Comparison of ENCODE assay signal across 9 cellular contexts in genomic region chr19:46903458-46903857, GRCh38. TPM values are rescaled to one million over a fixed set of nuclear protein-coding genes. Genes with fewer than 3 reads are reported as not detected.
A peak's percentile ranks its signal among the peaks of the same experiment; 100 is the strongest.
DNase-seq lines count a peak whose midpoint lies in the region; ATAC-seq and TF ChIP-seq lines count a peak whose summit lies in the region.
"Had no signal": no experiment of that assay in that cellular context is flagged by ENCODE, and none has a peak within 500 bp of the region (broad histone marks: within the 10 kb centered on the region; RNA-seq: fewer than 3 reads in every experiment).

No MANE protein-coding gene starts in this region.

- ATAC-seq in gastrocnemius medialis (no peak), HG02678 (IDR thresholded peaks at IDR 0.05; ENCODE audit: unreplicated experiment) (no peak), GM21786 (IDR thresholded peaks at IDR 0.05; ENCODE audit: unreplicated experiment) (no peak)

- H3K4me3 ChIP-seq in OCI-LY7 (ENCODE audit: low read depth, low read length, poor library complexity, severe bottlenecking) = no peak overlapping the region
- no peak overlapping the region for H3K4me3 ChIP-seq in gastrocnemius medialis

- H3K27ac Mint-ChIP-seq in Calu3 (ENCODE audit: unreplicated experiment) = peak overlapping the region; percentile 74
- H3K27ac Mint-ChIP-seq: activated CD4-positive, alpha-beta T cell treated with anti-CD3 and anti-CD28 coated beads, Interleukin-2, amount 10 ng/mL, durations not matched to agents 24 days and 14 days had no signal

- H3K36me3 ChIP-seq in OCI-LY7 (ENCODE audit: insufficient read depth, low read length) (0 out of 2 replicates have a peak, but pooled peaks cover 6% of the 10 kb centered on the region), gastrocnemius medialis (no peaks in the 10 kb centered on the region)

- no peaks in the 10 kb centered on the region for H3K27me3 ChIP-seq in gastrocnemius medialis

- no peak overlapping the region for H2AFZ ChIP-seq in OCI-LY7 (ENCODE audit: low read length)

- no peaks in the 10 kb centered on the region for H3K9me2 ChIP-seq in OCI-LY7 (ENCODE audit: insufficient read depth, low read length)

- POLR2A ChIA-PET in OCI-LY7 (lab: Charles Lee) = interaction anchor here (1.0 kb wide), 1 partner anchor 21 kb away, joined by 3 read pairs; no protein-coding TSS in a partner anchor

- peak overlapping the region; percentile 46 for H3K4me2 ChIP-seq in OCI-LY7 (ENCODE audit: low read length)

- intact Hi-C loops in Calu3 (cut with micrococcal nuclease; ENCODE audit: unreplicated experiment) (loop anchor here (5.0 kb wide), 1 partner anchor 41 kb away; the partner anchor contains the start of gene ARHGAP35), OCI-LY7 (cut with micrococcal nuclease; ENCODE audit: unreplicated experiment) (no loop called here), gastrocnemius medialis (cut with DNase I; ENCODE audit: low total_unique reads) (no loop called here), posterior vena cava (cut with DNase I) (no loop called here)

- TF ChIP-seq CTCF in Calu3 (IDR thresholded peaks at IDR 0.05; ENCODE audit: unreplicated experiment) (no peak), OCI-LY7 (conservative IDR thresholded peaks at IDR 0.05; ENCODE audit: low read length) (no peak), gastrocnemius medialis (IDR thresholded peaks at IDR 0.05 in 4 of 5, conservative IDR thresholded peaks at IDR 0.05 in 1 of 5) (no peak)

- TF ChIP-seq POLR2A in gastrocnemius medialis (IDR thresholded peaks at IDR 0.05) = no peak

- peaks cover 17% of the 10 kb centered on the region for H4K20me1 ChIP-seq in OCI-LY7 (ENCODE audit: insufficient read depth, low read length)

- in situ Hi-C loops in gastrocnemius medialis (cut with MboI; ENCODE audit: low sequenced_read_pairs in 4 of 4) = no loop called here

- peaks cover 16% of the 10 kb centered on the region for H3K36me3 Mint-ChIP-seq in Calu3 (ENCODE audit: insufficient read depth, unreplicated experiment)

- peaks cover 77% of the 10 kb centered on the region for H3K79me2 ChIP-seq in OCI-LY7 (ENCODE audit: insufficient read depth, low read depth, low read length)

- H3K4me1 ChIP-seq in OCI-LY7 (ENCODE audit: insufficient read depth, low read length, poor library complexity, severe bottlenecking) (peaks cover 29% of the 10 kb centered on the region), gastrocnemius medialis (peaks cover 58 to 77% of the 10 kb centered on the region in 2 donors)

- H3K9me3 ChIP-seq in OCI-LY7 (ENCODE audit: low read length) = no peaks in the 10 kb centered on the region
- no peaks in the 10 kb centered on the region for H3K9me3 ChIP-seq in gastrocnemius medialis

- H3K27ac ChIP-seq in OCI-LY7 (ENCODE audit: low read depth, low read length, poor library complexity, severe bottlenecking) (no peak overlapping the region), epithelial cell of prostate (peak overlapping the region; percentile 91), gastrocnemius medialis (peak overlapping the region in 3 of 4 donors; percentile 11 to 62 (median 39))

- peak overlapping the region; percentile 57 for H3K4me3 Mint-ChIP-seq in Calu3 (ENCODE audit: low read depth, unreplicated experiment)
- H3K4me3 Mint-ChIP-seq: activated CD4-positive, alpha-beta T cell treated with anti-CD3 and anti-CD28 coated beads, Interleukin-2, amount 10 ng/mL, durations not matched to agents 24 days and 14 days had no signal

- H3K4me1 Mint-ChIP-seq in Calu3 (ENCODE audit: low read depth, unreplicated experiment) = peaks cover 66% of the 10 kb centered on the region

- no peaks in the 10 kb centered on the region for H3K27me3 Mint-ChIP-seq in Calu3 (ENCODE audit: unreplicated experiment)
- H3K27me3 Mint-ChIP-seq: activated CD4-positive, alpha-beta T cell treated with anti-CD3 and anti-CD28 coated beads, Interleukin-2, amount 10 ng/mL, durations not matched to agents 24 days and 14 days had no signal

- DNase-seq in Calu3 (no peak), OCI-LY7 (ENCODE audit: low spot score) (peak; percentile 23), epithelial cell of prostate (ENCODE audit: low read depth, low spot score) (no peak), gastrocnemius medialis (no peak), posterior vena cava (ENCODE audit: low spot score) (no peak)
- DNase-seq in stimulated activated CD4-positive, alpha-beta T cell treated with anti-CD3 and anti-CD28 coated beads, Interleukin-15, amount 100 ng/mL, for 24 hours = no peak
- DNase-seq: activated CD4-positive, alpha-beta T cell treated with anti-CD3 and anti-CD28 coated beads, Interleukin-2, amount 10 ng/mL, durations not matched to agents 24 days and 14 days had no signal

- BruUV-seq in Calu3 (replicated peaks; lab: Mats Ljungman, UMichigan) (no TSS peak), OCI-LY7 (replicated peaks; lab: Mats Ljungman, UMichigan) (no TSS peak)

- no peaks in the 10 kb centered on the region for H3K9me3 Mint-ChIP-seq in Calu3 (ENCODE audit: low read depth, unreplicated experiment)
- H3K9me3 Mint-ChIP-seq: activated CD4-positive, alpha-beta T cell treated with anti-CD3 and anti-CD28 coated beads, Interleukin-2, amount 10 ng/mL, durations not matched to agents 24 days and 14 days had no signal

- CTCF ChIA-PET in Calu3 (lab: Charles Lee) = interaction anchor here (0.6 to 2.5 kb wide), 6 partner anchors 10 to 47 kb away, joined by 4 to 12 read pairs (median 6); no protein-coding TSS in a partner anchor
- CTCF ChIA-PET in OCI-LY7 (lab: Charles Lee; ENCODE audit: unreplicated experiment) = no interaction called here

RNA-seq across cellular contexts. Expression of gene ARHGAP35, which starts 42.7 kb away (rescaled TPM):
- total RNA-seq in Calu3 (2022) = 84.8 and 87.8 TPM in 2 replicates
- total RNA-seq in OCI-LY7 (2014; rRNA removed; shearing (Covaris generic)) = 22.5 and 26.5 TPM in 2 replicates
- 42.2 and 44.4 TPM in 2 replicates for total RNA-seq in OCI-LY7 (2022)
- 10 to 100 TPM; 16.1 to 43.6 (median 32.7) TPM for total RNA-seq in gastrocnemius medialis
- 10 to 100 TPM; 49.8 to 57.4 TPM for total RNA-seq in posterior vena cava

RNA-seq across cellular contexts. Expression of gene AP2S1, which starts 52.8 kb away (rescaled TPM):
- total RNA-seq in Calu3 (2022) (180 and 184 TPM in 2 replicates), OCI-LY7 (2022) (79.3 and 88.2 TPM in 2 replicates), gastrocnemius medialis (10 to 100 TPM; 42.7 to 94.1 (median 64.9) TPM), posterior vena cava (100 to 1,000 TPM in 1 of 2 donors, 10 to 100 TPM in 1; 98.0 to 139 TPM)
- total RNA-seq in OCI-LY7 (2014; rRNA removed; shearing (Covaris generic)) = 105 and 110 TPM in 2 replicates
